ENCODE assay signal across 32 cellular contexts in genomic region chr10:49509904-49510303, GRCh38.
"Had no signal": no experiment of that assay in that cellular context is flagged by ENCODE, and none has a peak within 500 bp of the region (broad histone marks: within the 10 kb centered on the region; RNA-seq: fewer than 3 reads in every experiment).

No MANE protein-coding gene starts in this region.

- H3K36me3 Mint-ChIP-seq: activated naive CD4-positive, alpha-beta T cell treated with anti-CD3 and anti-CD28 coated beads, Interleukin-2, amount 50 U/mL, for 72 hours had no signal

- H3K27me3 Mint-ChIP-seq: activated CD8-positive, alpha-beta memory T cell treated with anti-CD3 and anti-CD28 coated beads, Interleukin-2, amount 10 ng/mL, durations not matched to agents 7 days and 5 days; brain had no signal

- H3K27ac ChIP-seq: ascending aorta, breast epithelium, cardiac muscle cell, colonic mucosa, esophagus muscularis mucosa, gastroesophageal sphincter had no signal

- H3K9me3 Mint-ChIP-seq: activated CD4-positive, alpha-beta memory T cell treated with anti-CD3 and anti-CD28 coated beads for 36 hours; activated CD4-positive, alpha-beta T cell treated with anti-CD3 and anti-CD28 coated beads, Interleukin-2, amount 10 ng/mL, durations not matched to agents 24 days and 14 days; activated naive CD4-positive, alpha-beta T cell treated with anti-CD3 and anti-CD28 coated beads, Interleukin-2, amount 10 ng/mL, durations not matched to agents 7 days and 5 days; activated naive CD4-positive, alpha-beta T cell treated with anti-CD3 and anti-CD28 coated beads, Interleukin-2, amount 50 U/mL, for 72 hours; activated naive CD8-positive, alpha-beta T cell treated with anti-CD3 and anti-CD28 coated beads, Interleukin-2, amount 10 ng/mL, durations not matched to agents 7 days and 5 days; activated T-helper 1 cell treated with anti-CD3 and anti-CD28 coated beads, Interleukin-12 subunit alpha, Interleukin-12 subunit beta, Interleukin-2, Interleukin-4 antibody, amounts not matched to agents 30 ng/mL and 10 ng/mL and 1 ng/mL, durations not matched to agents 14 hours and 24 hours and 36 hours; activated T-helper 2 cell treated with anti-CD3 and anti-CD28 coated beads, Interferon-gamma antibody, Interleukin-2, Interleukin-4, amounts not matched to agents 10 μg/mL and 5 μg/mL and 100 μg/mL, durations not matched to agents 14 hours and 24 hours and 36 hours; brain; T-helper 2 cell treated with Interferon-gamma antibody and Interleukin-4, amounts not matched to agents 5 μg/mL and 100 μg/mL, for 36 hours had no signal

- H3K4me3 ChIP-seq: ascending aorta, breast epithelium, cardiac muscle cell, colonic mucosa, esophagus muscularis mucosa, gastroesophageal sphincter had no signal

- H3K4me3 Mint-ChIP-seq: activated CD4-positive, alpha-beta memory T cell treated with anti-CD3 and anti-CD28 coated beads for 36 hours; activated CD4-positive, alpha-beta T cell treated with anti-CD3 and anti-CD28 coated beads for 36 hours; activated CD4-positive, alpha-beta T cell treated with anti-CD3 and anti-CD28 coated beads, Interleukin-2, amount 10 ng/mL, durations not matched to agents 24 days and 14 days; activated CD8-positive, alpha-beta memory T cell treated with anti-CD3 and anti-CD28 coated beads, Interleukin-2, amount 10 ng/mL, durations not matched to agents 7 days and 5 days; activated CD8-positive, alpha-beta T cell treated with anti-CD3 and anti-CD28 coated beads, Interleukin-2, amount 10 ng/mL, durations not matched to agents 7 days and 5 days; activated naive CD4-positive, alpha-beta T cell treated with anti-CD3 and anti-CD28 coated beads, Interleukin-2, amount 10 ng/mL, durations not matched to agents 7 days and 5 days; activated naive CD8-positive, alpha-beta T cell treated with anti-CD3 and anti-CD28 coated beads, Interleukin-2, amount 10 ng/mL, durations not matched to agents 7 days and 5 days; activated T-helper 1 cell treated with anti-CD3 and anti-CD28 coated beads, Interleukin-12 subunit alpha, Interleukin-12 subunit beta, Interleukin-2, Interleukin-4 antibody, amounts not matched to agents 30 ng/mL and 10 ng/mL and 1 ng/mL, durations not matched to agents 14 hours and 24 hours and 36 hours; brain; T-helper 17 cell; T-helper 2 cell treated with Interferon-gamma antibody and Interleukin-4, amounts not matched to agents 5 μg/mL and 100 μg/mL, for 36 hours had no signal

- H3K36me3 ChIP-seq: breast epithelium, colonic mucosa had no signal

- DNase-seq: activated CD4-positive, alpha-beta memory T cell treated with anti-CD3 and anti-CD28 coated beads for 36 hours; activated CD4-positive, alpha-beta T cell treated with anti-CD3 and anti-CD28 coated beads for 36 hours; activated CD4-positive, alpha-beta T cell treated with anti-CD3 and anti-CD28 coated beads, Interleukin-2, amount 10 ng/mL, durations not matched to agents 24 days and 14 days; activated CD4-positive, CD25-positive, alpha-beta regulatory T cell; activated CD4-positive, CD25-positive, alpha-beta regulatory T cell treated with anti-CD3 and anti-CD28 coated beads, Interleukin-2, amount 50 U/mL, for 72 hours; activated CD8-positive, alpha-beta memory T cell treated with anti-CD3 and anti-CD28 coated beads, Interleukin-2, amount 10 ng/mL, durations not matched to agents 7 days and 5 days; activated CD8-positive, alpha-beta memory T cell treated with anti-CD3 and anti-CD28 coated beads, Interleukin-2, amount 50 U/mL, for 4 hours; activated CD8-positive, alpha-beta T cell treated with anti-CD3 and anti-CD28 coated beads, Interleukin-2, amount 10 ng/mL, durations not matched to agents 7 days and 5 days; activated effector memory CD4-positive, alpha-beta T cell treated with anti-CD3 and anti-CD28 coated beads, Interleukin-2, amount 50 U/mL, for 16 hours; activated naive CD4-positive, alpha-beta T cell; activated naive CD4-positive, alpha-beta T cell treated with anti-CD3 and anti-CD28 coated beads, Interleukin-2, amount 10 ng/mL, durations not matched to agents 7 days and 5 days; activated naive CD8-positive, alpha-beta T cell treated with anti-CD3 and anti-CD28 coated beads, Interleukin-2, amount 10 ng/mL, durations not matched to agents 7 days and 5 days; activated T-cell treated with anti-CD3 and anti-CD28 coated beads, Interleukin-2, amount 50 U/mL, for 1 hour; activated T-cell treated with anti-CD3 and anti-CD28 coated beads, Interleukin-2, amount 50 U/mL, for 48 hours; central memory CD4-positive, alpha-beta T cell; cerebellar nuclear complex; colonic mucosa; effector CD8-positive, alpha-beta T cell; foreskin melanocyte; T-helper 1 cell; T-helper 17 cell; T1000 had no signal

- H3K27me3 ChIP-seq: ascending aorta, breast epithelium, cardiac muscle cell, colonic mucosa, esophagus muscularis mucosa, gastroesophageal sphincter had no signal

- ATAC-seq: activated CD4-positive, alpha-beta T cell treated with anti-CD3 and anti-CD28 coated beads for 36 hours; activated CD8-positive, alpha-beta memory T cell treated with anti-CD3 and anti-CD28 coated beads, Interleukin-2, amount 10 ng/mL, durations not matched to agents 7 days and 5 days; activated CD8-positive, alpha-beta T cell treated with anti-CD3 and anti-CD28 coated beads, Interleukin-2, amount 10 ng/mL, durations not matched to agents 7 days and 5 days; activated naive CD4-positive, alpha-beta T cell treated with anti-CD3 and anti-CD28 coated beads, Interleukin-2, amount 50 U/mL, for 72 hours; gastroesophageal sphincter; T-helper 17 cell had no signal

- H3K9me3 ChIP-seq: ascending aorta, breast epithelium, colonic mucosa, esophagus muscularis mucosa, gastroesophageal sphincter had no signal

- H3K27ac Mint-ChIP-seq: activated CD4-positive, alpha-beta memory T cell treated with anti-CD3 and anti-CD28 coated beads for 36 hours; activated CD4-positive, alpha-beta T cell treated with anti-CD3 and anti-CD28 coated beads for 36 hours; activated CD4-positive, alpha-beta T cell treated with anti-CD3 and anti-CD28 coated beads, Interleukin-2, amount 10 ng/mL, durations not matched to agents 24 days and 14 days; activated CD8-positive, alpha-beta memory T cell treated with anti-CD3 and anti-CD28 coated beads, Interleukin-2, amount 10 ng/mL, durations not matched to agents 7 days and 5 days; activated CD8-positive, alpha-beta T cell treated with anti-CD3 and anti-CD28 coated beads, Interleukin-2, amount 10 ng/mL, durations not matched to agents 7 days and 5 days; activated naive CD4-positive, alpha-beta T cell treated with anti-CD3 and anti-CD28 coated beads, Interleukin-2, amount 10 ng/mL, durations not matched to agents 7 days and 5 days; activated naive CD4-positive, alpha-beta T cell treated with anti-CD3 and anti-CD28 coated beads, Interleukin-2, amount 50 U/mL, for 72 hours; activated naive CD8-positive, alpha-beta T cell treated with anti-CD3 and anti-CD28 coated beads, Interleukin-2, amount 10 ng/mL, durations not matched to agents 7 days and 5 days; activated T-helper 1 cell treated with anti-CD3 and anti-CD28 coated beads, Interleukin-12 subunit alpha, Interleukin-12 subunit beta, Interleukin-2, Interleukin-4 antibody, amounts not matched to agents 30 ng/mL and 10 ng/mL and 1 ng/mL, durations not matched to agents 14 hours and 24 hours and 36 hours; activated T-helper 2 cell treated with anti-CD3 and anti-CD28 coated beads, Interferon-gamma antibody, Interleukin-2, Interleukin-4, amounts not matched to agents 10 μg/mL and 5 μg/mL and 100 μg/mL, durations not matched to agents 14 hours and 24 hours and 36 hours; brain; T-helper 17 cell; T-helper 2 cell treated with Interferon-gamma antibody and Interleukin-4, amounts not matched to agents 5 μg/mL and 100 μg/mL, for 36 hours had no signal

- H3K4me1 ChIP-seq: ascending aorta, breast epithelium, colonic mucosa had no signal
